ENCODE assay signal across 26 cellular contexts in the genomic region with DNA sequence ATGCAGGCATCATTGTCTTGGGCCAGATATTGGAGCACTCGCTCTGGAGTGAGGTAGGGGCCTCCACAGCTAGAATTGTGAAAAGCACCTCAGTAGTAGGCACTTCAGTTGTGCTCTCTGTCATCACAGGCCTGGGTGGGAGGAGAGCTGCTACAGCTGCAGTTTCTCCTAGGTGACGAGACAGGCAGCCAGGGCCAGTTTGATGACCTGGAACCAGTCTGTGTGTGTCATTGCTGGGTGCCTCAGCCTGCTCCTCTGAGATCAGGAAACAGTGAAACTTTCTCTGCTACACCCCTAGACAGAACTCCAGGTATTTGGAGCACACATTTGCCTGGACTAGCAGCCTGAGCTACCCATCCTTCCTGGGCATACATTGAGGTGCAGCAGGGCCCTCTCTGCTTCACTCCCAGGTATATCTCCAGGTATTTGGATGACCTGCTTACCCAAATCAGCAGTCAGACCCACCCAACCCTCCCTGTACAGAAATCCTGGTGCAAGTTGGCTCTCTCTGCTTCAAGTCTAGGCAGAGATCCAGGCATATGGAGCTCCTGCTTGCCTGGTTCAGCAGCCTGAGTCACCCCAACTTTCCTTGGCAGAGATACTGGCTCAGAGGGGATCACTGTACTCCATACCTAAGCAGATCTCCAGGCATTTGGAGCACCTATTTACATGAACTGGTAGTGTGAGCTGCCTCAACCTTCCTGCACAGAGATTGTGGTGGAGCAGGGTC. TPM values are rescaled to one million over a fixed set of nuclear protein-coding genes. Genes with fewer than 3 reads are reported as not detected.
DNase-seq lines count a peak whose midpoint lies in the region; ATAC-seq and TF ChIP-seq lines count a peak whose summit lies in the region.
"Had no signal": no experiment of that assay in that cellular context is flagged by ENCODE, and none has a peak within 500 bp of the region (broad histone marks: within the 10 kb centered on the region; RNA-seq: fewer than 3 reads in every experiment).

No MANE protein-coding gene starts in this region.

- H2AK5ac ChIP-seq in neuronal stem cell (ENCODE audit: low read depth, low read length) = peak overlapping the region; percentile 47

- no peak overlapping the region for H3K9ac ChIP-seq in neuronal stem cell (ENCODE audit: low read depth, low read length, poor library complexity)
- H3K9ac ChIP-seq: BLaER1 had no signal

- H3K14ac ChIP-seq in neuronal stem cell (ENCODE audit: low read length) = no peak overlapping the region

- no peak overlapping the region for H2BK120ac ChIP-seq in neuronal stem cell (ENCODE audit: low read depth, low read length)

- no peaks in the 10 kb centered on the region for H3K4me1 Mint-ChIP-seq in stimulated activated naive CD8-positive, alpha-beta T cell treated with anti-CD3 and anti-CD28 coated beads, Interleukin-15, amount 100 ng/mL, for 72 hours
- H3K4me1 Mint-ChIP-seq in HFFc6 (ENCODE audit: low read depth) = no peaks in the 10 kb centered on the region
- H3K4me1 Mint-ChIP-seq: GM23338 had no signal

- H3K27ac Mint-ChIP-seq in stimulated activated naive CD8-positive, alpha-beta T cell treated with anti-CD3 and anti-CD28 coated beads, Interleukin-15, amount 100 ng/mL, for 72 hours = no peak overlapping the region
- no peak overlapping the region for H3K27ac Mint-ChIP-seq in HFFc6
- H3K27ac Mint-ChIP-seq: CD4-positive, CD25-positive, alpha-beta regulatory T cell; GM23338 had no signal

- peak overlapping the region; percentile 5 to 58 (median 48) for H3K27ac ChIP-seq in esophagus squamous epithelium
- H3K27ac ChIP-seq in neuronal stem cell (replicated peaks; ENCODE audit: low read length) = no peak overlapping the region
- H3K27ac ChIP-seq: BLaER1, PC-9, SJCRH30 had no signal

- H3K4me1 ChIP-seq in esophagus squamous epithelium (peaks cover 0 to 15% (median 0%) of the 10 kb centered on the region in 3 donors), neuronal stem cell (ENCODE audit: control insufficient read depth in 2 of 2, insufficient read depth in 1 of 2, low read depth in 1 of 2, low read length in 2 of 2) (no peaks in the 10 kb centered on the region)
- H3K4me1 ChIP-seq: BLaER1, HAP-1, SJCRH30 had no signal

- TF ChIP-seq POLR2A in esophagus squamous epithelium (IDR thresholded peaks at IDR 0.05) = no peak

- TF ChIP-seq CTCF in esophagus squamous epithelium (IDR thresholded peaks at IDR 0.05) = no peak
- no peak for TF ChIP-seq CTCF in HFFc6 (IDR thresholded peaks at IDR 0.05)

- peak overlapping the region; percentile 29 for H3K18ac ChIP-seq in neuronal stem cell (ENCODE audit: low read length)

- 60 to 63% methylated on average over 1 to 2 of the region's 2 CpGs for WGBS in esophagus squamous epithelium, 2 donors
- WGBS in neuronal stem cell (ENCODE audit: extremely low coverage in 2 of 2, insufficient read length in 2 of 2, insufficient replicate concordance in 1 of 2), 2 donors = no CpG with 5 or more reads among the region's 2 CpGs

- H3K36me3 Mint-ChIP-seq in HFFc6 (ENCODE audit: low read depth) = no peaks in the 10 kb centered on the region

- no peak overlapping the region for H3K4ac ChIP-seq in neuronal stem cell (ENCODE audit: low read length)

- H3K4me3 Mint-ChIP-seq in stimulated activated naive CD8-positive, alpha-beta T cell treated with anti-CD3 and anti-CD28 coated beads, Interleukin-15, amount 100 ng/mL, for 72 hours = no peak overlapping the region
- no peak overlapping the region for H3K4me3 Mint-ChIP-seq in HFFc6
- H3K4me3 Mint-ChIP-seq: CD4-positive, CD25-positive, alpha-beta regulatory T cell; GM23338 had no signal

- peak; percentile 9 for ATAC-seq in stimulated activated naive CD8-positive, alpha-beta T cell treated with anti-CD3 and anti-CD28 coated beads, Interleukin-15, Interleukin-2, amounts not matched to agents 100 U/mL and 50 U/mL, for 24 hours
- ATAC-seq in stimulated activated naive CD8-positive, alpha-beta T cell treated with anti-CD3 and anti-CD28 coated beads, Interleukin-15, amount 100 ng/mL, for 72 hours = no peak
- ATAC-seq: GM23338, K562, Right ventricle myocardium inferior, SK-N-SH treated with all-trans-retinoic acid at 6 μM for 48 hours had no signal

- peaks cover 18 to 24% of the 10 kb centered on the region in 2 donors for H3K9me3 Mint-ChIP-seq in stimulated activated naive CD8-positive, alpha-beta T cell treated with anti-CD3 and anti-CD28 coated beads, Interleukin-15, amount 100 ng/mL, for 72 hours
- H3K9me3 Mint-ChIP-seq in HFFc6 = peaks cover 4% of the 10 kb centered on the region; the same call in 1 of the 2 replicates

- H4K91ac ChIP-seq in neuronal stem cell (ENCODE audit: low read depth, low read length, poor library complexity) = peak overlapping the region; percentile 12

- DNase-seq in stimulated activated naive CD8-positive, alpha-beta T cell treated with anti-CD3 and anti-CD28 coated beads, Interleukin-15, Interleukin-2, amounts not matched to agents 100 U/mL and 50 U/mL, for 24 hours = no peak
- DNase-seq in stimulated activated naive CD8-positive, alpha-beta T cell treated with anti-CD3 and anti-CD28 coated beads, Interleukin-15, amount 100 ng/mL, for 72 hours = no peak
- DNase-seq in esophagus squamous epithelium (lab: John Stamatoyannopoulos, UW) (no peak), neuronal stem cell (ENCODE audit: low spot score) (no peak), epidermal melanocyte (ENCODE audit: insufficient read length, low spot score) (no peak), HFFc6 (no peak), NCI-H1092 treated with DMSO at 0.1 percent for 48 hours (lab: John Stamatoyannopoulos, UW) (no peak), MG63 (no peak)
- DNase-seq: CD4-positive, CD25-positive, alpha-beta regulatory T cell; Kasumi-1; MM.1S; NCI-H1417 treated with DMSO at 0.1 percent for 48 hours; NCI-H187; NCI-H2171 treated with DMSO at 0.1 percent for 48 hours; NCI-H446; NCI-H524 treated with DMSO at 0.1 percent for 48 hours; NCI-H82; NK-92 treated with Interleukin-12 subunit alpha and Interleukin-12 subunit beta, amount 100 ng/mL, for 24 hours; PC-9; SJCRH30 had no signal

- H3K79me1 ChIP-seq in neuronal stem cell (ENCODE audit: low read depth, low read length) = no peaks in the 10 kb centered on the region

- H2AFZ ChIP-seq in neuronal stem cell (ENCODE audit: low read length) = no peak overlapping the region
- H2AFZ ChIP-seq: GM23338, PC-9 had no signal

- no peak overlapping the region for H2BK12ac ChIP-seq in neuronal stem cell (ENCODE audit: low read length)

- intact Hi-C loops in esophagus squamous epithelium (cut with DNase I) = no loop called here

- H2BK15ac ChIP-seq in neuronal stem cell (ENCODE audit: low read length) = no peak overlapping the region

- H3K9me3 ChIP-seq in esophagus squamous epithelium (no peaks in the 10 kb centered on the region), neuronal stem cell (replicated peaks in 1 of 2; ENCODE audit: control insufficient read depth in 2 of 2, insufficient read depth in 1 of 2, low read depth in 1 of 2, low read length in 2 of 2) (no peaks in the 10 kb centered on the region), MG63 (no peaks in the 10 kb centered on the region)
- H3K9me3 ChIP-seq: BLaER1, HAP-1, SJCRH30 had no signal

- H2BK5ac ChIP-seq in neuronal stem cell (ENCODE audit: low read length) = no peak overlapping the region

- peak overlapping the region; percentile 40 for H3K23ac ChIP-seq in neuronal stem cell (ENCODE audit: low read depth, low read length, poor library complexity)

- no peak overlapping the region for H3K4me2 ChIP-seq in neuronal stem cell (ENCODE audit: insufficient read depth, low read length, poor library complexity, severe bottlenecking)
- H3K4me2 ChIP-seq: BLaER1, GM23338, PC-9 had no signal

- no peaks in the 10 kb centered on the region for H3K36me3 ChIP-seq in esophagus squamous epithelium
- H3K36me3 ChIP-seq in neuronal stem cell (replicated peaks in 1 of 2; ENCODE audit: control insufficient read depth in 2 of 2, insufficient read depth in 2 of 2, low read length in 2 of 2) = no peaks in the 10 kb centered on the region
- no peaks in the 10 kb centered on the region for H3K36me3 ChIP-seq in MG63
- H3K36me3 ChIP-seq: BLaER1, HAP-1, SJCRH30 had no signal

- H3K27me3 ChIP-seq in esophagus squamous epithelium = no peaks in the 10 kb centered on the region
- H3K27me3 ChIP-seq in neuronal stem cell (ENCODE audit: control insufficient read depth in 3 of 3, insufficient read depth in 3 of 3, low read depth in 1 of 3, low read length in 3 of 3) = no peaks in the 10 kb centered on the region
- H3K27me3 ChIP-seq in MG63 = no peaks in the 10 kb centered on the region
- H3K27me3 ChIP-seq: BLaER1, SJCRH30 had no signal

- H3K4me3 ChIP-seq in esophagus squamous epithelium (no peak overlapping the region), neuronal stem cell (ENCODE audit: low read length in 2 of 2) (no peak overlapping the region), MG63 (no peak overlapping the region)
- H3K4me3 ChIP-seq: BLaER1, GM23338, HAP-1, K562, PC-9, SJCRH30 had no signal

- no peak overlapping the region for H4K8ac ChIP-seq in neuronal stem cell (ENCODE audit: low read depth, low read length)

- no peaks in the 10 kb centered on the region for H3K27me3 Mint-ChIP-seq in stimulated activated naive CD8-positive, alpha-beta T cell treated with anti-CD3 and anti-CD28 coated beads, Interleukin-15, amount 100 ng/mL, for 72 hours
- no peaks in the 10 kb centered on the region; the same call in 1 of the 2 replicates for H3K27me3 Mint-ChIP-seq in HFFc6 (ENCODE audit: insufficient read depth)

RNA-seq across cellular contexts. Expression of a gene that starts 54.3 kb away (rescaled TPM):
- total RNA-seq in esophagus squamous epithelium = 1 to 10 TPM; 1.3 to 9.8 (median 5.7) TPM
- 43.7 TPM for polyA plus RNA-seq in neuronal stem cell (2013, experiment 1 of 2)
- polyA plus RNA-seq in neuronal stem cell (2013, experiment 2 of 2) = 47.1 TPM
- 10 to 100 TPM in 5 of 6 experiments, 1 to 10 TPM in 1; 5.6 to 14.3 (median 12.0) TPM for total RNA-seq in HFFc6 (2021; fragmentation: NEBNext Ultra II Directional; extraction: Animal tissue kit (Norgen Biotek cat#: 25700))
- total RNA-seq in MG63 (2014; rRNA removed; shearing (Covaris generic); ENCODE audit: low replicate concordance) = 4.4 and 10.6 TPM in 2 replicates
